Comparison of ENCODE assay signal across 21 cellular contexts in the genomic region with DNA sequence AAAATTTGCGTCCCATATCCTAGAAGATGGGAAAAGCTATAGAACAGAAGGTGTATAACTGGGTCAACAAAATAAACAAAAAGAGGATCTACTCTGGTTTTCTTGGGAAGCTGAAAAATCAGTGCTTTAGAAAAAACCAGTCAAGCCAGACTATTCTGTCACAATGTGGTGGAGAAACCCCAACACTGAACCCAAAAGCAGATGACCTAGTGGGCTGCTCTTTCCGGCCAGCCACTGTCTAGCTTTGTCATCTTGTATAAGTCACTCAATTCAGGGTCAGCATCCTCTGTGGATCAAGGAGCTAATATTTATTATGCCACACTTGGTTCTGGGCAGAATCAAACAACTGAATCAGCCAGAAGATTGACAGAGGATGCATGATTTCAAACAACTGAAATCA. TPM values are rescaled to one million over a fixed set of nuclear protein-coding genes. Genes with fewer than 3 reads are reported as not detected.
A peak's percentile ranks its signal among the peaks of the same experiment; 100 is the strongest.
DNase-seq lines count a peak whose midpoint lies in the region; ATAC-seq and TF ChIP-seq lines count a peak whose summit lies in the region.
"Had no signal": no experiment of that assay in that cellular context is flagged by ENCODE, and none has a peak within 500 bp of the region (broad histone marks: within the 10 kb centered on the region; RNA-seq: fewer than 3 reads in every experiment).

No MANE protein-coding gene starts in this region.

- no peak overlapping the region for H3K4me3 Mint-ChIP-seq in MCF 10A (ENCODE audit: unreplicated experiment)
- H3K4me3 Mint-ChIP-seq in naive thymus-derived CD4-positive, alpha-beta T cell, result no peak overlapping the region
- no peak overlapping the region for H3K4me3 Mint-ChIP-seq in HFFc6
- H3K4me3 Mint-ChIP-seq: CD4-positive, CD25-positive, alpha-beta regulatory T cell; type B pancreatic cell had no signal

- H3K36me3 ChIP-seq in breast epithelium, result no peaks in the 10 kb centered on the region
- H3K36me3 ChIP-seq in colonic mucosa, result no peaks in the 10 kb centered on the region
- H3K36me3 ChIP-seq in naive thymus-derived CD4-positive, alpha-beta T cell (ENCODE audit: control insufficient read depth in 2 of 3, insufficient read depth in 3 of 3, low read length in 3 of 3), result no peaks in the 10 kb centered on the region

- no peak overlapping the region for H3K27ac Mint-ChIP-seq in MCF 10A (ENCODE audit: low read depth, unreplicated experiment)
- H3K27ac Mint-ChIP-seq in naive thymus-derived CD4-positive, alpha-beta T cell, result peak overlapping the region in 3 of 9 donors; percentile 66 to 89 (median 80)
- no peak overlapping the region for H3K27ac Mint-ChIP-seq in activated naive CD4-positive, alpha-beta T cell treated with anti-CD3 and anti-CD28 coated beads, Interleukin-2, amount 50 U/mL, for 72 hours
- H3K27ac Mint-ChIP-seq in HFFc6, result no peak overlapping the region
- H3K27ac Mint-ChIP-seq: CD4-positive, CD25-positive, alpha-beta regulatory T cell had no signal

- CTCF ChIA-PET in MCF 10A (lab: Yijun Ruan, JAX), result interaction anchor here (1.2 kb wide), 1 partner anchor 543 kb away, joined by 3 read pairs; no protein-coding TSS in a partner anchor
- CTCF ChIA-PET in naive thymus-derived CD4-positive, alpha-beta T cell (lab: Charles Lee), result no interaction called here

- no peak overlapping the region for H3K9ac ChIP-seq in colonic mucosa (ENCODE audit: low read depth in 2 of 2, low read length in 2 of 2)
- H3K9ac ChIP-seq: SK-N-SH had no signal

- no peak overlapping the region for H3K4me3 ChIP-seq in breast epithelium
- no peak overlapping the region for H3K4me3 ChIP-seq in colonic mucosa
- H3K4me3 ChIP-seq in naive thymus-derived CD4-positive, alpha-beta T cell (ENCODE audit: low read length), result no peak overlapping the region
- H3K4me3 ChIP-seq: A549 had no signal

- H3K9me3 Mint-ChIP-seq in MCF 10A (ENCODE audit: unreplicated experiment) (no peaks in the 10 kb centered on the region), HFFc6 (no peaks in the 10 kb centered on the region)
- H3K9me3 Mint-ChIP-seq in naive thymus-derived CD4-positive, alpha-beta T cell, result peaks cover 0 to 4% (median 0%) of the 10 kb centered on the region in 11 donors
- H3K9me3 Mint-ChIP-seq in activated naive CD4-positive, alpha-beta T cell treated with anti-CD3 and anti-CD28 coated beads, Interleukin-2, amount 50 U/mL, for 72 hours, result peaks cover 0 to 4% of the 10 kb centered on the region in 2 donors
- H3K9me3 Mint-ChIP-seq: type B pancreatic cell had no signal

- DNase-seq in breast epithelium (ENCODE audit: low spot score in 2 of 2), result no peak
- DNase-seq in MCF 10A (ENCODE audit: unreplicated experiment), result no peak
- DNase-seq in colonic mucosa, result no peak
- no peak for DNase-seq in naive thymus-derived CD4-positive, alpha-beta T cell
- no peak for DNase-seq in NCI-H2196 (lab: John Stamatoyannopoulos, UW; ENCODE audit: unreplicated experiment)
- no peak for DNase-seq in activated naive CD4-positive, alpha-beta T cell treated with anti-CD3 and anti-CD28 coated beads, Interleukin-2, amount 50 U/mL, for 72 hours (ENCODE audit: low spot score in 2 of 2)
- DNase-seq in HFFc6, result no peak
- no peak for DNase-seq in T1000 (lab: John Stamatoyannopoulos, UW)
- DNase-seq: activated CD4-positive, alpha-beta T cell treated with anti-CD3 and anti-CD28 coated beads for 48 hours; activated naive CD4-positive, alpha-beta T cell; activated T-cell treated with anti-CD3 and anti-CD28 coated beads for 4 hours; CD4-positive, CD25-positive, alpha-beta regulatory T cell; central memory CD4-positive, alpha-beta T cell; KG1; NCI-H2029 treated with DMSO at 0.1 percent for 48 hours; NCI-H446; NK-92 treated with Interleukin-12 subunit alpha and Interleukin-12 subunit beta, amount 100 ng/mL, for 24 hours; SK-N-SH; stimulated activated naive CD4-positive, alpha-beta T cell had no signal

- ATAC-seq in naive thymus-derived CD4-positive, alpha-beta T cell, result peak; percentile 38
- ATAC-seq in activated naive CD4-positive, alpha-beta T cell treated with anti-CD3 and anti-CD28 coated beads, Interleukin-2, amount 50 U/mL, for 72 hours, result no peak
- ATAC-seq: A549 had no signal

- no peak for TF ChIP-seq POLR2A in breast epithelium (IDR thresholded peaks at IDR 0.05)

- no peaks in the 10 kb centered on the region for H3K36me3 Mint-ChIP-seq in MCF 10A (ENCODE audit: insufficient read depth, unreplicated experiment)
- peaks cover 0 to 4% (median 0%) of the 10 kb centered on the region in 5 donors for H3K36me3 Mint-ChIP-seq in naive thymus-derived CD4-positive, alpha-beta T cell
- H3K36me3 Mint-ChIP-seq in activated naive CD4-positive, alpha-beta T cell treated with anti-CD3 and anti-CD28 coated beads, Interleukin-2, amount 50 U/mL, for 72 hours, result peaks cover 0 to 6% of the 10 kb centered on the region in 2 donors
- H3K36me3 Mint-ChIP-seq in HFFc6 (ENCODE audit: low read depth), result no peaks in the 10 kb centered on the region
- H3K36me3 Mint-ChIP-seq: CD4-positive, CD25-positive, alpha-beta regulatory T cell; type B pancreatic cell had no signal

- H3K9me3 ChIP-seq in breast epithelium (no peaks in the 10 kb centered on the region), colonic mucosa (no peaks in the 10 kb centered on the region)
- H3K9me3 ChIP-seq in naive thymus-derived CD4-positive, alpha-beta T cell (ENCODE audit: control insufficient read depth in 2 of 3, low read length in 3 of 3), result no peaks in the 10 kb centered on the region
- H3K9me3 ChIP-seq: A549, SK-N-SH had no signal

- TF ChIP-seq CTCF in breast epithelium (IDR thresholded peaks at IDR 0.05), result no peak
- TF ChIP-seq CTCF in MCF 10A (IDR thresholded peaks at IDR 0.05; ENCODE audit: unreplicated experiment), result no peak
- TF ChIP-seq CTCF in colonic mucosa (IDR thresholded peaks at IDR 0.05), result no peak
- no peak for TF ChIP-seq CTCF in HFFc6 (IDR thresholded peaks at IDR 0.05)

- intact Hi-C loops in breast epithelium (cut with DNase I; ENCODE audit: low total_unique reads) (no loop called here), MCF 10A (cut with micrococcal nuclease) (no loop called here), colonic mucosa (cut with DNase I) (no loop called here)
- intact Hi-C loops in naive thymus-derived CD4-positive, alpha-beta T cell (cut with micrococcal nuclease), result no loop called here

- H3K4me1 Mint-ChIP-seq in MCF 10A (ENCODE audit: insufficient read depth, unreplicated experiment), result no peaks in the 10 kb centered on the region
- H3K4me1 Mint-ChIP-seq in naive thymus-derived CD4-positive, alpha-beta T cell, result peaks cover 15 to 29% (median 16%) of the 10 kb centered on the region in 7 donors
- no peaks in the 10 kb centered on the region for H3K4me1 Mint-ChIP-seq in HFFc6 (ENCODE audit: low read depth)

- no peaks in the 10 kb centered on the region for H3K27me3 ChIP-seq in breast epithelium
- no peaks in the 10 kb centered on the region for H3K27me3 ChIP-seq in colonic mucosa
- H3K27me3 ChIP-seq in naive thymus-derived CD4-positive, alpha-beta T cell (ENCODE audit: control insufficient read depth in 2 of 2, insufficient read depth in 2 of 2, low read length in 2 of 2), result no peaks in the 10 kb centered on the region

- H3K4me1 ChIP-seq in breast epithelium, result no peaks in the 10 kb centered on the region
- H3K4me1 ChIP-seq in colonic mucosa, result no peaks in the 10 kb centered on the region
- peaks cover 10 to 29% of the 10 kb centered on the region in 2 donors for H3K4me1 ChIP-seq in naive thymus-derived CD4-positive, alpha-beta T cell (ENCODE audit: control insufficient read depth in 2 of 2, insufficient read depth in 2 of 2, low read length in 2 of 2)
- H3K4me1 ChIP-seq: A549 had no signal

- H3K27me3 Mint-ChIP-seq in MCF 10A (ENCODE audit: insufficient read depth, unreplicated experiment), result no peaks in the 10 kb centered on the region
- peaks cover 4 to 24% (median 12%) of the 10 kb centered on the region in 5 donors for H3K27me3 Mint-ChIP-seq in naive thymus-derived CD4-positive, alpha-beta T cell
- H3K27me3 Mint-ChIP-seq in HFFc6 (ENCODE audit: insufficient read depth), result peaks cover 11% of the 10 kb centered on the region
- H3K27me3 Mint-ChIP-seq: type B pancreatic cell had no signal

- H3K27ac ChIP-seq in breast epithelium, result peak overlapping the region; percentile 82 to 83
- H3K27ac ChIP-seq in colonic mucosa, result peak overlapping the region; percentile 62
- H3K27ac ChIP-seq in naive thymus-derived CD4-positive, alpha-beta T cell (ENCODE audit: low read depth, low read length), result no peak overlapping the region
- H3K27ac ChIP-seq: A549 had no signal

- BruUV-seq in MCF 10A (replicated peaks; lab: Mats Ljungman, UMichigan), result no TSS peak

- POLR2A ChIA-PET in MCF 10A (lab: Yijun Ruan, JAX), result interaction anchor here (1.0 kb wide), 1 partner anchor 13 kb away, joined by 3 read pairs; no protein-coding TSS in a partner anchor
- POLR2A ChIA-PET in naive thymus-derived CD4-positive, alpha-beta T cell (lab: Charles Lee), result no interaction called here

RNA-seq across cellular contexts. Expression of a gene that starts 26.6 kb away (rescaled TPM):
- total RNA-seq in breast epithelium (10 to 100 TPM in 1 of 3 donors, 1 to 10 TPM in 2; 8.3 to 17.0 (median 8.9) TPM), MCF 10A (2022) (1.9 and 7.0 TPM in 2 replicates), colonic mucosa (10 to 100 TPM; 21.4 to 77.4 TPM)
- total RNA-seq in naive thymus-derived CD4-positive, alpha-beta T cell, result 1 to 10 TPM in 2 of 5 experiments, under 1 TPM in 3; 0.08 to 9.7 (median 0.10) TPM
- polyA plus RNA-seq in naive thymus-derived CD4-positive, alpha-beta T cell, result not detected
- total RNA-seq in activated naive CD4-positive, alpha-beta T cell treated with anti-CD3 and anti-CD28 coated beads, Interleukin-2, amount 50 U/mL, for 72 hours, result not detected
- total RNA-seq in HFFc6 (2021; fragmentation: NEBNext Ultra II Directional; extraction: Animal tissue kit (Norgen Biotek cat#: 25700)), result not detected
